Comparison of ENCODE assay signal across 12 cellular contexts in the genomic region with DNA sequence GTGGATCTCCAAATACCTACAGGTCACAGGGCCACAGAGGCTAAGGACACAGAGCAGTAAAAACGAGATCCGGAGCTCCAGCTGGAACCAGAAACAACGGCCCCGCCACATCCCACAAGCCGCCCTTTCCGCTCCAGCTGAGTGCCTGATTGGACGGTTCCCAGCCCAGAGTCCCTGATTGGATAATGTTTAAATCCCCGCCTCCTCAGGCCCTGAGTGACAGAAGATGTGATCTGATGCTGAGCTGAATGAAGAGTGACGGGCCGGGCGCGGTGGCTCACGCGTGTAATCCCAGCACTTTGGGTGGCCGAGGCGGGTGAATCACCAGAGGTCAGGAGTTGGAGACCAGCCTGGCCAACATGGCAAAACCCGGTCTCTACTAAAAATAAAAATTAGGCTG. TPM values are rescaled to one million over a fixed set of nuclear protein-coding genes. Genes with fewer than 3 reads are reported as not detected.
DNase-seq lines count a peak whose midpoint lies in the region; ATAC-seq and TF ChIP-seq lines count a peak whose summit lies in the region.
"Had no signal": no experiment of that assay in that cellular context is flagged by ENCODE, and none has a peak within 500 bp of the region (broad histone marks: within the 10 kb centered on the region; RNA-seq: fewer than 3 reads in every experiment).

Gene ZNF99, minus strand, starts transcription at position 101 of the 400 bp plus-strand sequence. CDS start 135 bp downstream, outside the sequence.

- TF ChIP-seq CTCF in breast epithelium (IDR thresholded peaks at IDR 0.05) (no peak), mammary epithelial cell (conservative IDR thresholded peaks at IDR 0.05 in 1 of 2, IDR thresholded peaks at IDR 0.05 in 1 of 2; ENCODE audit: extremely low read depth in 1 of 2, insufficient read depth in 1 of 2, low read depth in 1 of 2, low read length in 2 of 2) (no peak), omental fat pad (IDR thresholded peaks at IDR 0.05) (no peak), uterus (IDR thresholded peaks at IDR 0.05) (no peak)

- no TSS peak for BruUV-seq in mammary epithelial cell (replicated peaks; lab: Mats Ljungman, UMichigan)

- in situ Hi-C loops in mammary epithelial cell (cut with MboI; ENCODE audit: low sequenced_read_pairs in 2 of 2): no loop called here

- WGBS in mammary epithelial cell (ENCODE audit: low coverage, missing lambda C conversion rate): 9% methylated on average over 11 of the region's 17 CpGs

- ATAC-seq in Right ventricle myocardium inferior: peak; percentile 88
- ATAC-seq in omental fat pad (ENCODE audit: low FRiP score): peak; percentile 89
- no peak for ATAC-seq in HG03139 (IDR thresholded peaks at IDR 0.05; ENCODE audit: unreplicated experiment)
- no peak for ATAC-seq in GM19023 (IDR thresholded peaks at IDR 0.05; ENCODE audit: unreplicated experiment)

- H4K20me1 ChIP-seq in mammary epithelial cell (ENCODE audit: insufficient read depth, low read length): no peaks in the 10 kb centered on the region

- H3K4me2 ChIP-seq in mammary epithelial cell (ENCODE audit: insufficient read depth, low read depth, low read length): no peak within 1 kb of the TSS

- dilution Hi-C loops in mammary epithelial cell (cut with HindIII; ENCODE audit: low sequenced_read_pairs): no loop called here

- H3K9me3 ChIP-seq in breast epithelium (peaks cover 0 to 6% of the 10 kb centered on the region in 2 donors), mammary epithelial cell (replicated peaks; ENCODE audit: insufficient read depth, low read length) (peaks cover 11% of the 10 kb centered on the region), uterus (no peaks in the 10 kb centered on the region)

- peak within 1 kb of the TSS; percentile 37 to 62 (median 55) for H3K4me3 ChIP-seq in breast epithelium
- H3K4me3 ChIP-seq in mammary epithelial cell (replicated peaks in 1 of 3; ENCODE audit: insufficient read depth in 1 of 3, low read depth in 2 of 3, low read length in 3 of 3): no peak within 1 kb of the TSS
- peak within 1 kb of the TSS; percentile 27 to 50 for H3K4me3 ChIP-seq in uterus
- H3K4me3 ChIP-seq: SK-N-MC had no signal

- intact Hi-C loops in breast epithelium (cut with DNase I; ENCODE audit: low total_unique reads): no loop called here
- intact Hi-C loops in mammary epithelial cell (cut with micrococcal nuclease): no loop called here
- intact Hi-C loops in Right ventricle myocardium inferior (cut with DNase I): no loop called here
- intact Hi-C loops in uterus (cut with DNase I; ENCODE audit: low total_unique reads): no loop called here

- H2AFZ ChIP-seq in mammary epithelial cell (ENCODE audit: low read depth, low read length): no peak within 1 kb of the TSS

- no peaks in the 10 kb centered on the region for H3K79me2 ChIP-seq in mammary epithelial cell (ENCODE audit: insufficient read depth, low read length)

- H3K4me1 ChIP-seq in breast epithelium (no peaks in the 10 kb centered on the region), mammary epithelial cell (ENCODE audit: insufficient read depth, low read length) (no peaks in the 10 kb centered on the region), uterus (no peaks in the 10 kb centered on the region)

- CTCF ChIA-PET in mammary epithelial cell (lab: Charles Lee; ENCODE audit: low non-redundant PET): no interaction called here

- no peak for TF ChIP-seq POLR2A in breast epithelium (IDR thresholded peaks at IDR 0.05)
- no peak for TF ChIP-seq POLR2A in uterus (IDR thresholded peaks at IDR 0.05)

- no peak within 1 kb of the TSS for H3K9ac ChIP-seq in mammary epithelial cell (ENCODE audit: insufficient read depth, low read length)

- DNase-seq in breast epithelium (ENCODE audit: low spot score in 2 of 2) (peak; percentile 75 to 81), mammary epithelial cell (no peak), Right ventricle myocardium inferior (ENCODE audit: missing footprints) (no peak), omental fat pad (ENCODE audit: low spot score) (peak; percentile 42), uterus (peak; percentile 50 to 58), NCI-H2081 treated with DMSO at 0.1 percent for 48 hours (lab: John Stamatoyannopoulos, UW) (no peak)
- DNase-seq: brain microvascular endothelial cell, NCI-H187 had no signal

- H3K36me3 ChIP-seq in breast epithelium: no peaks in the 10 kb centered on the region
- H3K36me3 ChIP-seq in mammary epithelial cell (ENCODE audit: insufficient read depth, low read length): no peaks in the 10 kb centered on the region
- no peaks in the 10 kb centered on the region for H3K36me3 ChIP-seq in uterus
- H3K36me3 ChIP-seq: brain microvascular endothelial cell had no signal

- H3K27me3 ChIP-seq in breast epithelium (no peaks in the 10 kb centered on the region), mammary epithelial cell (ENCODE audit: insufficient read depth, low read length) (no peaks in the 10 kb centered on the region), uterus (no peaks in the 10 kb centered on the region)
- H3K27me3 ChIP-seq: brain microvascular endothelial cell had no signal

- H3K27ac ChIP-seq in breast epithelium (peak within 1 kb of the TSS in 1 of 2 donors; percentile 38), mammary epithelial cell (ENCODE audit: insufficient read depth, low read depth, low read length) (no peak within 1 kb of the TSS), uterus (no peak within 1 kb of the TSS)
- H3K27ac ChIP-seq: brain microvascular endothelial cell, SK-N-MC had no signal

RNA-seq across cellular contexts. Expression of gene ZNF99, which starts in this region (rescaled TPM):
- total RNA-seq in breast epithelium (1 to 10 TPM in 1 of 3 donors, under 1 TPM in 2; 0.16 to 1.6 (median 0.33) TPM), mammary epithelial cell (under 1 TPM in 1 of 2 donors, not detected in 1; under 0.01 TPM), Right ventricle myocardium inferior (0.08 TPM), omental fat pad (under 1 TPM in 2 of 4 donors, not detected in 2; 0.09 to 0.47 TPM), uterus (under 1 TPM in 3 of 4 donors, not detected in 1; 0.26 to 0.55 (median 0.43) TPM)
- polyA plus RNA-seq in mammary epithelial cell: not detected
- not detected for polyA minus RNA-seq in mammary epithelial cell
- polyA plus RNA-seq: AG04450 had no signal

Comparison
In these comparisons a context has a peak if more than half of its experiments do, and no peak if none do; other contexts are left out.
1. DNase-seq: peak in breast epithelium (2 of 2); none in mammary epithelial cell (single experiment), Right ventricle myocardium inferior (single experiment) and NCI-H2081 treated with DMSO at 0.1 percent for 48 hours (single experiment).
2. H3K4me3 ChIP-seq: peak in breast epithelium (3 of 3); none in mammary epithelial cell (0 of 3).
3. Peak in ATAC-seq in Right ventricle myocardium inferior; RNA of the gene not detected or under 1 TPM.
4. Peak in DNase-seq and ATAC-seq in omental fat pad; RNA of the gene not detected or under 1 TPM.
5. Peak in DNase-seq and H3K4me3 ChIP-seq in uterus; RNA of the gene not detected or under 1 TPM.